Comparison of ENCODE assay signal across 8 cellular contexts in the genomic region with DNA sequence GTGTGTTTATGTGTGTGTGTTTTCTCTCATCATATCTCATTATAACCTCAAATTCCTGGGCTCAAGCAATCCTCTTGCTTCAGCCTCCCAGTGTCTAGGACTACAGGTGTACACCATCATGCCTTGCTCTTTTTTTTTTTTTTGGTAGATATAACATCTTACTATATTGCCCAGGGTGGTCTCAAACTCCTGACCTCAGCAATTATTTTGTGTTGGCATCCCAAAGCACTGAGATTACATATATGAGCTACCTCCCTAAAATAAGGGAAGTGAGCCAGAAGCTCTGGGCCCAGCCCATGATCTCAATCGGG. TPM values are rescaled to one million over a fixed set of nuclear protein-coding genes. Genes with fewer than 3 reads are reported as not detected.
DNase-seq lines count a peak whose midpoint lies in the region; ATAC-seq and TF ChIP-seq lines count a peak whose summit lies in the region.

No MANE protein-coding gene starts in this region.

- H3K27ac Mint-ChIP-seq in WTC11 = peak overlapping the region; percentile 98

- H3K9me3 ChIP-seq in right atrium auricular region (no peaks in the 10 kb centered on the region), smooth muscle cell (replicated peaks; ENCODE audit: low read depth) (no peaks in the 10 kb centered on the region)

- no peaks in the 10 kb centered on the region for H3K9me3 Mint-ChIP-seq in WTC11

- H2AFZ ChIP-seq in smooth muscle cell (ENCODE audit: low read depth) = peak overlapping the region; percentile 85

- H3K4me1 Mint-ChIP-seq in WTC11 = peaks cover 18% of the 10 kb centered on the region

- peaks cover 11% of the 10 kb centered on the region for H3K36me3 Mint-ChIP-seq in WTC11

- peak overlapping the region; percentile 99 for H3K4me2 ChIP-seq in smooth muscle cell

- POLR2A ChIA-PET in WTC11 (lab: Charles Lee) (interaction anchor here (0.6 to 0.7 kb wide), 2 partner anchors 215 to 367 kb away, joined by 3 read pairs; no protein-coding TSS in a partner anchor), HEK293T (lab: Yijun Ruan, JAX) (interaction anchor here (1.1 kb wide), 1 partner anchor 31 kb away, joined by 3 read pairs; the partner anchor contains the start of gene ZNF304)

- CTCF ChIA-PET in WTC11 (lab: Charles Lee) (interaction anchor here (0.6 to 1.1 kb wide), 2 partner anchors 32 to 362 kb away, joined by 3 to 5 read pairs; partner anchors contain the start of gene ZNF551), HEK293T (lab: Yijun Ruan, JAX) (no interaction called here)

- H3K36me3 ChIP-seq in right atrium auricular region (peaks cover 15% of the 10 kb centered on the region), smooth muscle cell (ENCODE audit: low read depth) (peaks cover 5% of the 10 kb centered on the region)

- H4K20me1 ChIP-seq in smooth muscle cell (ENCODE audit: low read depth) = no peaks in the 10 kb centered on the region

- peak overlapping the region; percentile 87 for H3K4me3 Mint-ChIP-seq in WTC11

- H3K27me3 ChIP-seq in right atrium auricular region (no peaks in the 10 kb centered on the region), smooth muscle cell (ENCODE audit: low read depth) (peaks cover 28% of the 10 kb centered on the region)

- peaks cover 0 to 27% of the 10 kb centered on the region in 2 donors for H3K4me1 ChIP-seq in right atrium auricular region
- H3K4me1 ChIP-seq in smooth muscle cell (ENCODE audit: low read depth) = peaks cover 13% of the 10 kb centered on the region

- H3K4me3 ChIP-seq in right atrium auricular region = peak overlapping the region; percentile 83 to 97
- peak overlapping the region; percentile 94 for H3K4me3 ChIP-seq in smooth muscle cell

- no peaks in the 10 kb centered on the region for H3F3A ChIP-seq in smooth muscle cell (ENCODE audit: low read depth)

- ATAC-seq in GM21619 (IDR thresholded peaks at IDR 0.05; ENCODE audit: unreplicated experiment) = peak; percentile 22
- no peak for ATAC-seq in WTC11
- ATAC-seq in GM18868 (IDR thresholded peaks at IDR 0.05; ENCODE audit: unreplicated experiment) = no peak

- H3K27me3 Mint-ChIP-seq in WTC11 (ENCODE audit: low read depth) = peaks cover 26% of the 10 kb centered on the region

- peaks cover 26% of the 10 kb centered on the region for H3K79me2 ChIP-seq in smooth muscle cell (ENCODE audit: low read depth)

- H3K27ac ChIP-seq in right atrium auricular region (peak overlapping the region; percentile 90 to 92), smooth muscle cell (ENCODE audit: low read depth) (peak overlapping the region; percentile 80)

- DNase-seq in WTC11 (ENCODE audit: low spot score) (no peak), right atrium auricular region (ENCODE audit: low spot score) (no peak), smooth muscle cell (lab: John Stamatoyannopoulos, UW; ENCODE audit: unreplicated experiment) (no peak), HEK293T (ENCODE audit: extremely low spot score) (no peak), NCI-H2081 treated with DMSO at 0.1 percent for 48 hours (lab: John Stamatoyannopoulos, UW) (no peak), NCI-H1694 (lab: John Stamatoyannopoulos, UW) (no peak)

- TF ChIP-seq CTCF in WTC11 (IDR thresholded peaks at IDR 0.05) = no peak
- no peak for TF ChIP-seq CTCF in right atrium auricular region (IDR thresholded peaks at IDR 0.05)
- no peak for TF ChIP-seq CTCF in smooth muscle cell (IDR thresholded peaks at IDR 0.05; ENCODE audit: borderline replicate concordance, insufficient read depth, poor library complexity, severe bottlenecking)

- WGBS in smooth muscle cell (ENCODE audit: low lambda C conversion rate) = 0% methylated on average over 1 of the region's 1 CpG

- peak overlapping the region; percentile 96 for H3K9ac ChIP-seq in smooth muscle cell (ENCODE audit: low read depth)

TF ChIP-seq in WTC11, 78 proteins besides CTCF, POLR2A, EP300 and RAD21 (continues in another document):
- TF ChIP-seq KAT7 (CRISPR knock-in tag; IDR thresholded peaks at IDR 0.05; ENCODE audit: borderline replicate concordance) (no peak), ZNF219 (CRISPR knock-in tag; IDR thresholded peaks at IDR 0.05; ENCODE audit: borderline replicate concordance) (no peak), ZNF232 (CRISPR knock-in tag; IDR thresholded peaks at IDR 0.05) (no peak), NFYB (CRISPR knock-in tag; conservative IDR thresholded peaks at IDR 0.05; ENCODE audit: low read depth) (no peak), NR3C1 (CRISPR knock-in tag; conservative IDR thresholded peaks at IDR 0.05; ENCODE audit: low read depth) (no peak), SMAD4 (CRISPR knock-in tag; IDR thresholded peaks at IDR 0.05) (no peak)
- TF ChIP-seq, protein P1, sequence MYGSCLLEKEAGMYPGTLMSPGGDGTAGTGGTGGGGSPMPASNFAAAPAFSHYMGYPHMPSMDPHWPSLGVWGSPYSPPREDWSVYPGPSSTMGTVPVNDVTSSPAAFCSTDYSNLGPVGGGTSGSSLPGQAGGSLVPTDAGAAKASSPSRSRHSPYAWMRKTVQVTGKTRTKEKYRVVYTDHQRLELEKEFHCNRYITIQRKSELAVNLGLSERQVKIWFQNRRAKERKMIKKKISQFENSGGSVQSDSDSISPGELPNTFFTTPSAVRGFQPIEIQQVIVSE (CRISPR knock-in tag; IDR thresholded peaks at IDR 0.05; ENCODE audit: borderline replicate concordance) = no peak
- TF ChIP-seq, protein P2, sequence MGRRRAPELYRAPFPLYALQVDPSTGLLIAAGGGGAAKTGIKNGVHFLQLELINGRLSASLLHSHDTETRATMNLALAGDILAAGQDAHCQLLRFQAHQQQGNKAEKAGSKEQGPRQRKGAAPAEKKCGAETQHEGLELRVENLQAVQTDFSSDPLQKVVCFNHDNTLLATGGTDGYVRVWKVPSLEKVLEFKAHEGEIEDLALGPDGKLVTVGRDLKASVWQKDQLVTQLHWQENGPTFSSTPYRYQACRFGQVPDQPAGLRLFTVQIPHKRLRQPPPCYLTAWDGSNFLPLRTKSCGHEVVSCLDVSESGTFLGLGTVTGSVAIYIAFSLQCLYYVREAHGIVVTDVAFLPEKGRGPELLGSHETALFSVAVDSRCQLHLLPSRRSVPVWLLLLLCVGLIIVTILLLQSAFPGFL (CRISPR knock-in tag; IDR thresholded peaks at IDR 0.05; ENCODE audit: borderline replicate concordance) = no peak
- TF ChIP-seq, protein P3, sequence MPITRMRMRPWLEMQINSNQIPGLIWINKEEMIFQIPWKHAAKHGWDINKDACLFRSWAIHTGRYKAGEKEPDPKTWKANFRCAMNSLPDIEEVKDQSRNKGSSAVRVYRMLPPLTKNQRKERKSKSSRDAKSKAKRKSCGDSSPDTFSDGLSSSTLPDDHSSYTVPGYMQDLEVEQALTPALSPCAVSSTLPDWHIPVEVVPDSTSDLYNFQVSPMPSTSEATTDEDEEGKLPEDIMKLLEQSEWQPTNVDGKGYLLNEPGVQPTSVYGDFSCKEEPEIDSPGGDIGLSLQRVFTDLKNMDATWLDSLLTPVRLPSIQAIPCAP (CRISPR knock-in tag; IDR thresholded peaks at IDR 0.05) = no peak

TF ChIP-seq in HEK293T, 16 proteins besides CTCF, POLR2A, EP300 and RAD21:
- TF ChIP-seq, protein P4, sequence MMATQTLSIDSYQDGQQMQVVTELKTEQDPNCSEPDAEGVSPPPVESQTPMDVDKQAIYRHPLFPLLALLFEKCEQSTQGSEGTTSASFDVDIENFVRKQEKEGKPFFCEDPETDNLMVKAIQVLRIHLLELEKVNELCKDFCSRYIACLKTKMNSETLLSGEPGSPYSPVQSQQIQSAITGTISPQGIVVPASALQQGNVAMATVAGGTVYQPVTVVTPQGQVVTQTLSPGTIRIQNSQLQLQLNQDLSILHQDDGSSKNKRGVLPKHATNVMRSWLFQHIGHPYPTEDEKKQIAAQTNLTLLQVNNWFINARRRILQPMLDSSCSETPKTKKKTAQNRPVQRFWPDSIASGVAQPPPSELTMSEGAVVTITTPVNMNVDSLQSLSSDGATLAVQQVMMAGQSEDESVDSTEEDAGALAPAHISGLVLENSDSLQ (IDR thresholded peaks at IDR 0.05) = no peak
- TF ChIP-seq HDGF (IDR thresholded peaks at IDR 0.05; ENCODE audit: borderline replicate concordance) = no peak

RNA-seq across cellular contexts. Expression of gene ZNF543, which starts 0.4 kb away (rescaled TPM):
- total RNA-seq in WTC11 (2021) = 8.3 to 8.9 TPM (median 8.4 TPM) in 3 replicates
- total RNA-seq in right atrium auricular region = 1 to 10 TPM; 6.0 to 7.8 TPM
- total RNA-seq in smooth muscle cell = 5.1 and 7.5 TPM in 2 replicates
- polyA plus RNA-seq in smooth muscle cell = 1.1 and 1.4 TPM in 2 replicates

RNA-seq across cellular contexts. Expression of gene ZNF304, which starts 31.2 kb away (rescaled TPM):
- 10.4 to 11.0 TPM (median 10.8 TPM) in 3 replicates for total RNA-seq in WTC11 (2021)
- total RNA-seq in right atrium auricular region = 1 to 10 TPM; 6.6 to 8.2 TPM
- total RNA-seq in smooth muscle cell = 6.8 and 9.6 TPM in 2 replicates
- polyA plus RNA-seq in smooth muscle cell = 3.5 and 3.9 TPM in 2 replicates

RNA-seq across cellular contexts. Expression of gene ZNF460, which starts 39.5 kb away (rescaled TPM):
- 50.8 to 62.9 TPM (median 52.2 TPM) in 3 replicates for total RNA-seq in WTC11 (2021)
- total RNA-seq in right atrium auricular region = 10 to 100 TPM; 34.7 to 38.3 TPM
- total RNA-seq in smooth muscle cell = 85.2 and 103 TPM in 2 replicates
- polyA plus RNA-seq in smooth muscle cell = 1.7 and 3.5 TPM in 2 replicates

RNA-seq across cellular contexts. Expression of gene TRAPPC2B, which starts 43.5 kb away (rescaled TPM):
- total RNA-seq in WTC11 (2021) (10.5 to 11.7 TPM (median 10.5 TPM) in 3 replicates), right atrium auricular region (10 to 100 TPM; 16.2 to 23.1 TPM), smooth muscle cell (25.4 and 34.4 TPM in 2 replicates)
- 36.3 and 42.6 TPM in 2 replicates for polyA plus RNA-seq in smooth muscle cell

RNA-seq across cellular contexts. Expression of gene ZNF547, which starts 43.5 kb away (rescaled TPM):
- total RNA-seq in WTC11 (2021) (2.3 to 2.7 TPM (median 2.4 TPM) in 3 replicates), right atrium auricular region (1 to 10 TPM; 2.4 to 3.5 TPM), smooth muscle cell (4.0 and 4.9 TPM in 2 replicates)
- polyA plus RNA-seq in smooth muscle cell = 0.71 and 2.5 TPM in 2 replicates
